Comparison of ENCODE assay signal across 15 cellular contexts in genomic region chr18:57429607-57430165, GRCh38. TPM values are rescaled to one million over a fixed set of nuclear protein-coding genes. Genes with fewer than 3 reads are reported as not detected.
DNase-seq lines count a peak whose midpoint lies in the region; ATAC-seq and TF ChIP-seq lines count a peak whose summit lies in the region.
"Had no signal": no experiment of that assay in that cellular context is flagged by ENCODE, and none has a peak within 500 bp of the region (broad histone marks: within the 10 kb centered on the region; RNA-seq: fewer than 3 reads in every experiment).

No MANE protein-coding gene starts in this region.

- peaks cover 57% of the 10 kb centered on the region for H3K27me3 ChIP-seq in CD8-positive, alpha-beta memory T cell (ENCODE audit: insufficient read depth, low read length, poor library complexity, severe bottlenecking)
- H3K27me3 ChIP-seq in adipocyte (replicated peaks; ENCODE audit: control insufficient read depth, insufficient read depth, low read length) = peaks cover 89% of the 10 kb centered on the region

- TF ChIP-seq CTCF in GM20000 (IDR thresholded peaks at IDR 0.05; ENCODE audit: extremely low read depth, missing control alignments) = no peak

- ATAC-seq in natural killer cell treated with Interleukin-12 subunit alpha and Interleukin-12 subunit beta and Interleukin-15 and Interleukin-18, amount 100 ng/mL, for 72 hours = no peak

- no peak overlapping the region for H3K27ac ChIP-seq in CD8-positive, alpha-beta memory T cell (ENCODE audit: low read depth, low read length)

- H3K4me1 ChIP-seq in CD8-positive, alpha-beta memory T cell (ENCODE audit: insufficient read depth, low read length) = peaks cover 4% of the 10 kb centered on the region
- H3K4me1 ChIP-seq in adipocyte (ENCODE audit: control insufficient read depth, insufficient read depth, low read length) = peaks cover 3% of the 10 kb centered on the region

- no peaks in the 10 kb centered on the region for H3K36me3 Mint-ChIP-seq in CD8-positive, alpha-beta memory T cell
- H3K36me3 Mint-ChIP-seq in natural killer cell treated with Interleukin-12 subunit alpha and Interleukin-12 subunit beta and Interleukin-15 and Interleukin-18, amount 100 ng/mL, for 72 hours = peaks cover 15% of the 10 kb centered on the region

- H3K4me3 ChIP-seq in CD8-positive, alpha-beta memory T cell (ENCODE audit: low read length) = no peak overlapping the region
- peak overlapping the region; percentile 8 for H3K4me3 ChIP-seq in adipocyte (ENCODE audit: low read length)

- H3K9me3 ChIP-seq in CD8-positive, alpha-beta memory T cell (ENCODE audit: low read length) = no peaks in the 10 kb centered on the region
- H3K9me3 ChIP-seq in adipocyte (ENCODE audit: control insufficient read depth, low read length) = peaks cover 28% of the 10 kb centered on the region

- H3K27ac Mint-ChIP-seq in CD8-positive, alpha-beta memory T cell = no peak overlapping the region
- peak overlapping the region in 1 of 2 donors; percentile 74 for H3K27ac Mint-ChIP-seq in natural killer cell treated with Interleukin-12 subunit alpha and Interleukin-12 subunit beta and Interleukin-15 and Interleukin-18, amount 100 ng/mL, for 72 hours

- DNase-seq in CD8-positive, alpha-beta memory T cell = no peak
- DNase-seq in GM20000 (ENCODE audit: low spot score) (peak; percentile 74), adipocyte (ENCODE audit: low read depth) (no peak), MV-4-11 (lab: John Stamatoyannopoulos, UW) (no peak), NCI-H345 treated with DMSO at 0.1 percent for 48 hours (lab: John Stamatoyannopoulos, UW; ENCODE audit: unreplicated experiment) (no peak), 8988T (no peak), germinal center (ENCODE audit: low spot score) (no peak)
- DNase-seq in natural killer cell treated with Interleukin-12 subunit alpha and Interleukin-12 subunit beta and Interleukin-15 and Interleukin-18, amount 100 ng/mL, for 72 hours (ENCODE audit: low spot score) = no peak
- DNase-seq: amniotic stem cell; effector CD8-positive, alpha-beta T cell; NCI-H1092; NCI-H524 treated with DMSO at 0.1 percent for 48 hours; Right ventricle myocardium superior had no signal

- POLR2A ChIA-PET in CD8-positive, alpha-beta memory T cell (lab: Charles Lee) = no interaction called here

- H3K9ac ChIP-seq in adipocyte (ENCODE audit: low read length) = no peak overlapping the region

- no peaks in the 10 kb centered on the region for H3K36me3 ChIP-seq in CD8-positive, alpha-beta memory T cell (ENCODE audit: insufficient read depth, low read length)
- no peaks in the 10 kb centered on the region for H3K36me3 ChIP-seq in adipocyte (ENCODE audit: control insufficient read depth, insufficient read depth, low read length, severe bottlenecking)

- H3K27me3 Mint-ChIP-seq in CD8-positive, alpha-beta memory T cell = peaks cover 76 to 82% of the 10 kb centered on the region in 2 donors
- H3K27me3 Mint-ChIP-seq in natural killer cell treated with Interleukin-12 subunit alpha and Interleukin-12 subunit beta and Interleukin-15 and Interleukin-18, amount 100 ng/mL, for 72 hours = peaks cover 52 to 78% of the 10 kb centered on the region in 2 donors

- H3K9me3 Mint-ChIP-seq in CD8-positive, alpha-beta memory T cell = peaks cover 6 to 31% (median 24%) of the 10 kb centered on the region in 5 donors
- no peaks in the 10 kb centered on the region for H3K9me3 Mint-ChIP-seq in natural killer cell treated with Interleukin-12 subunit alpha and Interleukin-12 subunit beta and Interleukin-15 and Interleukin-18, amount 100 ng/mL, for 72 hours

- CTCF ChIA-PET in CD8-positive, alpha-beta memory T cell (lab: Charles Lee) = no interaction called here

- H3K4me1 Mint-ChIP-seq in CD8-positive, alpha-beta memory T cell = peaks cover 19 to 22% (median 22%) of the 10 kb centered on the region in 3 donors
- H3K4me1 Mint-ChIP-seq in natural killer cell treated with Interleukin-12 subunit alpha and Interleukin-12 subunit beta and Interleukin-15 and Interleukin-18, amount 100 ng/mL, for 72 hours (ENCODE audit: low read depth in 2 of 2) = peaks cover 12 to 14% of the 10 kb centered on the region in 2 donors

- H3K4me3 Mint-ChIP-seq in CD8-positive, alpha-beta memory T cell = peak overlapping the region in 5 of 7 donors; percentile 37 to 72 (median 53)
- H3K4me3 Mint-ChIP-seq in natural killer cell treated with Interleukin-12 subunit alpha and Interleukin-12 subunit beta and Interleukin-15 and Interleukin-18, amount 100 ng/mL, for 72 hours = peak overlapping the region; percentile 73

RNA-seq across cellular contexts. Expression of gene ONECUT2, which starts 5.5 kb away (rescaled TPM):
- not detected for total RNA-seq in CD8-positive, alpha-beta memory T cell
- not detected for polyA plus RNA-seq in CD8-positive, alpha-beta memory T cell
- under 1 TPM; 0.10 to 0.39 TPM for total RNA-seq in natural killer cell treated with Interleukin-12 subunit alpha and Interleukin-12 subunit beta and Interleukin-15 and Interleukin-18, amount 100 ng/mL, for 72 hours
- total RNA-seq: mononuclear cell, skeletal muscle tissue had no signal
